Comparison of ENCODE assay signal across 13 cellular contexts in genomic region chr15:94467034-94467433, GRCh38.
"Had no signal": no experiment of that assay in that cellular context is flagged by ENCODE, and none has a peak within 500 bp of the region (broad histone marks: within the 10 kb centered on the region; RNA-seq: fewer than 3 reads in every experiment).

No MANE protein-coding gene starts in this region.

- H3K9me3 ChIP-seq: testis, upper lobe of right lung had no signal

- H3K4me3 ChIP-seq: testis, upper lobe of right lung had no signal

- DNase-seq: activated CD4-positive, alpha-beta T cell treated with anti-CD3 and anti-CD28 coated beads for 4 hours; activated naive CD4-positive, alpha-beta T cell treated with anti-CD3 and anti-CD28 coated beads for 36 hours; foreskin keratinocyte; head of caudate nucleus; islet precursor cell; left ventricle myocardium superior; mesendoderm; nephron progenitor cell; stimulated activated CD4-positive, alpha-beta T cell treated with anti-CD3 and anti-CD28 coated beads, Interleukin-2, amount 100 ng/mL, for 48 hours; stimulated activated CD8-positive, alpha-beta memory T cell treated with anti-CD3 and anti-CD28 coated beads, Interleukin-4, amount 100 ng/mL, for 48 hours; stimulated activated naive CD8-positive, alpha-beta T cell treated with anti-CD3 and anti-CD28 coated beads, Interleukin-15, amount 100 ng/mL, for 72 hours; testis; upper lobe of right lung had no signal

- H3K4me1 ChIP-seq: foreskin keratinocyte, testis, upper lobe of right lung had no signal

- H3K27me3 ChIP-seq: foreskin keratinocyte, testis, upper lobe of right lung had no signal

- H3K27ac ChIP-seq: foreskin keratinocyte, testis, upper lobe of right lung had no signal

- ATAC-seq: foreskin keratinocyte; left ventricle myocardium superior; stimulated activated naive CD8-positive, alpha-beta T cell treated with anti-CD3 and anti-CD28 coated beads, Interleukin-15, amount 100 ng/mL, for 72 hours; upper lobe of right lung had no signal
